ENCODE assay signal across 15 cellular contexts in genomic region chr22:40419718-40420117, GRCh38. TPM values are rescaled to one million over a fixed set of nuclear protein-coding genes. Genes with fewer than 3 reads are reported as not detected.
DNase-seq lines count a peak whose midpoint lies in the region; ATAC-seq and TF ChIP-seq lines count a peak whose summit lies in the region.
"Had no signal": no experiment of that assay in that cellular context is flagged by ENCODE, and none has a peak within 500 bp of the region (broad histone marks: within the 10 kb centered on the region; RNA-seq: fewer than 3 reads in every experiment).

No MANE protein-coding gene starts in this region.

- H3K4me1 ChIP-seq in heart right ventricle: peaks cover 0 to 33% (median 11%) of the 10 kb centered on the region in 9 donors
- H3K4me1 ChIP-seq in OCI-LY1 (ENCODE audit: insufficient read depth, low read length, severe bottlenecking): peaks cover 46% of the 10 kb centered on the region
- H3K4me1 ChIP-seq in neuronal stem cell (ENCODE audit: control insufficient read depth in 2 of 2, insufficient read depth in 1 of 2, low read depth in 1 of 2, low read length in 2 of 2): no peaks in the 10 kb centered on the region

- H3K4me2 ChIP-seq in OCI-LY1 (ENCODE audit: low read length) (no peak overlapping the region), neuronal stem cell (ENCODE audit: insufficient read depth, low read length, poor library complexity, severe bottlenecking) (no peak overlapping the region)

- no peak overlapping the region for H2AK5ac ChIP-seq in neuronal stem cell (ENCODE audit: low read depth, low read length)

- no peaks in the 10 kb centered on the region for H4K20me1 ChIP-seq in OCI-LY1 (ENCODE audit: insufficient read depth, low read length)

- H4K91ac ChIP-seq in neuronal stem cell (ENCODE audit: low read depth, low read length, poor library complexity): no peak overlapping the region

- ATAC-seq in Right ventricle myocardium superior (ENCODE audit: poor library complexity) (no peak), heart right ventricle (no peak), GM19328 (IDR thresholded peaks at IDR 0.05; ENCODE audit: unreplicated experiment) (no peak), HG02642 (IDR thresholded peaks at IDR 0.05; ENCODE audit: poor library complexity, unreplicated experiment) (no peak)

- H3K4me3 ChIP-seq in heart right ventricle (no peak overlapping the region), OCI-LY1 (ENCODE audit: low read depth, low read length, poor library complexity, severe bottlenecking) (no peak overlapping the region), neuronal stem cell (ENCODE audit: low read length in 2 of 2) (peak overlapping the region in 1 of 2 donors; percentile 15)
- H3K4me3 ChIP-seq: Peyer's patch, SJCRH30 had no signal

- no peak overlapping the region for H3K4ac ChIP-seq in neuronal stem cell (ENCODE audit: low read length)

- no peaks in the 10 kb centered on the region for H3K79me2 ChIP-seq in OCI-LY1 (ENCODE audit: insufficient read depth, low read length)

- no peak overlapping the region for H2AFZ ChIP-seq in OCI-LY1 (ENCODE audit: low read length)
- H2AFZ ChIP-seq in neuronal stem cell (ENCODE audit: low read length): no peak overlapping the region

- no peaks in the 10 kb centered on the region for H3K9me3 ChIP-seq in heart right ventricle
- no peaks in the 10 kb centered on the region for H3K9me3 ChIP-seq in OCI-LY1 (ENCODE audit: low read length)
- H3K9me3 ChIP-seq in neuronal stem cell (replicated peaks in 1 of 2; ENCODE audit: control insufficient read depth in 2 of 2, insufficient read depth in 1 of 2, low read depth in 1 of 2, low read length in 2 of 2): no peaks in the 10 kb centered on the region
- H3K9me3 ChIP-seq: Peyer's patch, SJCRH30 had no signal

- no peak overlapping the region for H2BK15ac ChIP-seq in neuronal stem cell (ENCODE audit: low read length)

- H3K14ac ChIP-seq in neuronal stem cell (ENCODE audit: low read length): no peak overlapping the region

- H3K36me3 ChIP-seq in heart right ventricle (peaks cover 2 to 98% (median 53%) of the 10 kb centered on the region in 9 donors), OCI-LY1 (ENCODE audit: insufficient read depth, low read length) (peaks cover 75% of the 10 kb centered on the region), neuronal stem cell (replicated peaks in 1 of 2; ENCODE audit: control insufficient read depth in 2 of 2, insufficient read depth in 2 of 2, low read length in 2 of 2) (peaks cover 57 to 83% of the 10 kb centered on the region in 2 donors)
- H3K36me3 ChIP-seq: SJCRH30 had no signal

- H3K27ac ChIP-seq in heart right ventricle (no peak overlapping the region), OCI-LY1 (ENCODE audit: low read depth, low read length, poor library complexity, severe bottlenecking) (peak overlapping the region; percentile 70), neuronal stem cell (replicated peaks; ENCODE audit: low read length) (no peak overlapping the region)

- intact Hi-C loops in Right ventricle myocardium superior (cut with DNase I) (no loop called here), heart right ventricle (cut with DNase I) (no loop called here)

- peaks cover 1% of the 10 kb centered on the region for H3K79me1 ChIP-seq in neuronal stem cell (ENCODE audit: low read depth, low read length)

- H3K27me3 ChIP-seq in heart right ventricle: no peaks in the 10 kb centered on the region
- H3K27me3 ChIP-seq in OCI-LY1 (ENCODE audit: insufficient read depth, low read length): no peaks in the 10 kb centered on the region
- H3K27me3 ChIP-seq in neuronal stem cell (ENCODE audit: control insufficient read depth in 3 of 3, insufficient read depth in 3 of 3, low read depth in 1 of 3, low read length in 3 of 3): no peaks in the 10 kb centered on the region
- H3K27me3 ChIP-seq: Peyer's patch, SJCRH30 had no signal

- no peak overlapping the region for H3K9ac ChIP-seq in OCI-LY1 (ENCODE audit: low read length)
- no peak overlapping the region for H3K9ac ChIP-seq in neuronal stem cell (ENCODE audit: low read depth, low read length, poor library complexity)

- 82 to 89% methylated on average over 8 of the region's 8 CpGs for WGBS in heart right ventricle, 2 donors
- no CpG with 5 or more reads among the region's 8 CpGs for WGBS in neuronal stem cell (ENCODE audit: extremely low coverage in 2 of 2, insufficient read length in 2 of 2, insufficient replicate concordance in 1 of 2), 2 donors

- H4K8ac ChIP-seq in neuronal stem cell (ENCODE audit: low read depth, low read length): no peak overlapping the region

- no peak overlapping the region for H2BK5ac ChIP-seq in neuronal stem cell (ENCODE audit: low read length)

- DNase-seq in Right ventricle myocardium superior: peak; percentile 30
- no peak for DNase-seq in heart right ventricle
- DNase-seq in neuronal stem cell (ENCODE audit: low spot score): no peak
- no peak for DNase-seq in NCI-H1417 (lab: John Stamatoyannopoulos, UW)
- DNase-seq: GOT3, KG1, NCI-H1092 treated with DMSO at 0.1 percent for 48 hours, NCI-H1694 treated with DMSO at 0.1 percent for 48 hours, NCI-H2171 treated with DMSO at 0.1 percent for 48 hours, NCI-H82, Peyer's patch, SJCRH30 had no signal

- H3K23ac ChIP-seq in neuronal stem cell (ENCODE audit: low read depth, low read length, poor library complexity): peak overlapping the region; percentile 45

- no peak overlapping the region for H3K18ac ChIP-seq in neuronal stem cell (ENCODE audit: low read length)

- H3K9me2 ChIP-seq in OCI-LY1 (ENCODE audit: low read depth, low read length): no peaks in the 10 kb centered on the region

- no peaks in the 10 kb centered on the region for H3F3A ChIP-seq in OCI-LY1 (ENCODE audit: insufficient read depth, low read length)

- TF ChIP-seq CTCF in heart right ventricle (IDR thresholded peaks at IDR 0.05) (no peak), OCI-LY1 (IDR thresholded peaks at IDR 0.05; ENCODE audit: low read length) (no peak)

- H2BK12ac ChIP-seq in neuronal stem cell (ENCODE audit: low read length): no peak overlapping the region

- H2BK120ac ChIP-seq in neuronal stem cell (ENCODE audit: low read depth, low read length): no peak overlapping the region

RNA-seq across cellular contexts. Expression of gene SGSM3, which starts 49.3 kb away (rescaled TPM):
- total RNA-seq in Right ventricle myocardium superior: 33.6 TPM
- total RNA-seq in heart right ventricle: 10 to 100 TPM; 26.4 to 43.6 (median 31.6) TPM
- 10 to 100 TPM; 41.1 to 69.5 TPM for polyA plus RNA-seq in heart right ventricle
- polyA plus RNA-seq in neuronal stem cell (2013, experiment 1 of 2): 57.4 TPM
- polyA plus RNA-seq in neuronal stem cell (2013, experiment 2 of 2): 53.6 TPM
